8 cellular contexts compared by ENCODE assay signal in genomic region chr17:76671912-76672262, GRCh38. TPM values are rescaled to one million over a fixed set of nuclear protein-coding genes. Genes with fewer than 3 reads are reported as not detected.
DNase-seq lines count a peak whose midpoint lies in the region; ATAC-seq and TF ChIP-seq lines count a peak whose summit lies in the region.

No MANE protein-coding gene starts in this region.

- TF ChIP-seq POLR2A in heart left ventricle (IDR thresholded peaks at IDR 0.05) = peak in 1 of 2 donors; percentile 77

- peak; percentile 4 to 6 for ATAC-seq in activated T-cell treated with anti-CD3 and anti-CD28 coated beads, Interleukin-2, amount 50 U/mL, for 4 hours
- ATAC-seq in T-cell (replicated peaks in 1 of 4) (peak in 1 of 4 experiments; percentile 4), heart left ventricle (peak in 2 of 4 donors; percentile 1)

- H3K9me3 ChIP-seq in heart left ventricle = no peaks in the 10 kb centered on the region

- TF ChIP-seq CTCF in heart left ventricle (IDR thresholded peaks at IDR 0.05) = no peak

- H3K27me3 Mint-ChIP-seq in activated T-cell treated with anti-CD3 and anti-CD28 coated beads, Interleukin-2, amount 50 U/mL, for 4 hours (ENCODE audit: low read depth) = no peaks in the 10 kb centered on the region
- no peaks in the 10 kb centered on the region for H3K27me3 Mint-ChIP-seq in T-cell

- H3K36me3 ChIP-seq in heart left ventricle = peaks cover 0 to 19% (median 13%) of the 10 kb centered on the region in 9 donors

- H3K4me1 ChIP-seq in heart left ventricle = peaks cover 0 to 26% (median 14%) of the 10 kb centered on the region in 12 donors

- H3K4me1 Mint-ChIP-seq in activated T-cell treated with anti-CD3 and anti-CD28 coated beads, Interleukin-2, amount 50 U/mL, for 4 hours (ENCODE audit: low read depth) = peaks cover 32% of the 10 kb centered on the region
- peaks cover 37 to 42% (median 40%) of the 10 kb centered on the region in 3 donors for H3K4me1 Mint-ChIP-seq in T-cell

- H3K4me3 Mint-ChIP-seq in activated T-cell treated with anti-CD3 and anti-CD28 coated beads, Interleukin-2, amount 50 U/mL, for 4 hours = peak overlapping the region; percentile 87
- peak overlapping the region; percentile 89 to 91 (median 91) for H3K4me3 Mint-ChIP-seq in T-cell

- intact Hi-C loops in heart left ventricle (cut with DNase I) = loop anchor here in 5 of 10 donors (5.0 kb wide), 2 partner anchors 40 to 115 kb away; partner anchors contain the start of gene MXRA7 (in 4 of the 5)

- H3K27ac Mint-ChIP-seq in T-cell = peak overlapping the region; percentile 97 to 98

- 0% methylated on average over 15 to 19 of the region's 19 CpGs for WGBS in heart left ventricle, 4 donors

- no peaks in the 10 kb centered on the region for H3K27me3 ChIP-seq in heart left ventricle

- CTCF ChIA-PET in T-cell (lab: Charles Lee) = interaction anchor here (1.1 to 1.4 kb wide), 3 partner anchors 9 to 115 kb away, joined by 4 to 5 read pairs (median 4); no protein-coding TSS in a partner anchor

- POLR2A ChIA-PET in T-cell (lab: Charles Lee) = interaction anchor here in 1 of 2 donors (0.6 to 0.9 kb wide), 3 partner anchors 63 to 1286 kb away, joined by 3 to 4 read pairs (median 3); no protein-coding TSS in a partner anchor

- H3K9me3 Mint-ChIP-seq in activated T-cell treated with anti-CD3 and anti-CD28 coated beads, Interleukin-2, amount 50 U/mL, for 4 hours = no peaks in the 10 kb centered on the region
- H3K9me3 Mint-ChIP-seq in T-cell = no peaks in the 10 kb centered on the region

- peak overlapping the region; percentile 46 to 79 (median 69) for H3K4me3 ChIP-seq in heart left ventricle
- peak overlapping the region; percentile 36 to 66 (median 49) for H3K4me3 ChIP-seq in skin epidermis

- DNase-seq in activated T-cell treated with anti-CD3 and anti-CD28 coated beads, Interleukin-2, amount 50 U/mL, for 4 hours = no peak
- DNase-seq in activated T-cell treated with anti-CD3 and anti-CD28 coated beads for 4 hours (no peak), T-cell (no peak), heart left ventricle (no peak), KG1 (lab: John Stamatoyannopoulos, UW) (no peak), A172 (ENCODE audit: low spot score) (no peak), activated gamma-delta T cell (lab: John Stamatoyannopoulos, UW) (no peak)

- peak overlapping the region; percentile 69 to 95 (median 90) for H3K27ac ChIP-seq in heart left ventricle
- H3K27ac ChIP-seq in skin epidermis = peak overlapping the region; percentile 52 to 94 (median 86)

- H3K36me3 Mint-ChIP-seq in activated T-cell treated with anti-CD3 and anti-CD28 coated beads, Interleukin-2, amount 50 U/mL, for 4 hours (ENCODE audit: insufficient read depth) = no peaks in the 10 kb centered on the region
- H3K36me3 Mint-ChIP-seq in T-cell = no peaks in the 10 kb centered on the region

RNA-seq across cellular contexts. Expression of gene ST6GALNAC1, which starts 28.3 kb away (rescaled TPM):
- total RNA-seq in activated T-cell treated with anti-CD3 and anti-CD28 coated beads, Interleukin-2, amount 50 U/mL, for 4 hours = 1 to 10 TPM in 1 of 3 donors, under 1 TPM in 2; 0.57 to 1.1 (median 0.63) TPM
- total RNA-seq in T-cell (10 to 100 TPM in 1 of 5 donors, 1 to 10 TPM in 4; 2.6 to 20.5 (median 6.6) TPM), heart left ventricle (10 to 100 TPM in 1 of 9 donors, 1 to 10 TPM in 8; 1.7 to 10.3 (median 3.5) TPM)
- polyA plus RNA-seq in heart left ventricle = 1 to 10 TPM; 3.1 to 4.2 TPM
- total RNA-seq in A172 (2014; rRNA removed; shearing (Covaris generic)) = not detected in 2 replicates

RNA-seq across cellular contexts. Expression of gene MXRA7, which starts 38.9 kb away (rescaled TPM):
- total RNA-seq in activated T-cell treated with anti-CD3 and anti-CD28 coated beads, Interleukin-2, amount 50 U/mL, for 4 hours = 1 to 10 TPM; 2.0 to 2.3 (median 2.0) TPM
- total RNA-seq in T-cell (10 to 100 TPM in 3 of 5 donors, 1 to 10 TPM in 2; 5.9 to 14.7 (median 13.5) TPM), heart left ventricle (100 to 1,000 TPM; 270 to 539 (median 466) TPM)
- 100 to 1,000 TPM; 240 to 245 TPM for polyA plus RNA-seq in heart left ventricle
- total RNA-seq in A172 (2014; rRNA removed; shearing (Covaris generic)) = 187 and 223 TPM in 2 replicates

RNA-seq across cellular contexts. Expression of gene JMJD6, which starts 54.5 kb away (rescaled TPM):
- total RNA-seq in activated T-cell treated with anti-CD3 and anti-CD28 coated beads, Interleukin-2, amount 50 U/mL, for 4 hours = 10 to 100 TPM; 67.3 to 73.2 (median 68.7) TPM
- total RNA-seq in T-cell = 100 to 1,000 TPM in 1 of 5 donors, 10 to 100 TPM in 4; 48.7 to 155 (median 56.6) TPM
- total RNA-seq in heart left ventricle = 10 to 100 TPM; 32.4 to 67.0 (median 39.1) TPM
- polyA plus RNA-seq in heart left ventricle = 10 to 100 TPM; 30.1 to 75.6 TPM
- total RNA-seq in A172 (2014; rRNA removed; shearing (Covaris generic)) = 40.5 and 46.8 TPM in 2 replicates

RNA-seq across cellular contexts. Expression of gene METTL23, which starts 54.8 kb away (rescaled TPM):
- total RNA-seq in activated T-cell treated with anti-CD3 and anti-CD28 coated beads, Interleukin-2, amount 50 U/mL, for 4 hours = 10 to 100 TPM; 31.4 to 34.4 (median 31.5) TPM
- 10 to 100 TPM; 46.9 to 70.1 (median 60.0) TPM for total RNA-seq in T-cell
- 10 to 100 TPM; 22.1 to 33.7 (median 24.0) TPM for total RNA-seq in heart left ventricle
- polyA plus RNA-seq in heart left ventricle = 10 to 100 TPM; 23.8 to 26.4 TPM
- 38.6 and 45.5 TPM in 2 replicates for total RNA-seq in A172 (2014; rRNA removed; shearing (Covaris generic))

Comparison
In these comparisons a context has a peak if more than half of its experiments do, and no peak if none do; other contexts are left out.
1. RNA of gene MXRA7, which starts 38.9 kb away (total RNA-seq): 270 to 539 TPM in heart left ventricle and 187 to 223 TPM in A172; 5.9 to 14.7 TPM in T-cell and 2.0 to 2.3 TPM in activated T-cell treated with anti-CD3 and anti-CD28 coated beads, Interleukin-2, amount 50 U/mL, for 4 hours; every median in the first group is over 10 times any median in the second.